In genomic region chr5:68344447-68345111, GRCh38 we compare ENCODE assay signal across 1 cellular context.
TF ChIP-seq lines count a peak whose summit lies in the region.

No MANE protein-coding gene starts in this region.

TF ChIP-seq in GM12878, 131 proteins besides CTCF, POLR2A, EP300 and RAD21 (continued from another document):
- peak; percentile 43; the same call in 1 of the 2 replicates for TF ChIP-seq ZNF217 (IDR thresholded peaks at IDR 0.05)
- no peak for TF ChIP-seq JUNB (IDR thresholded peaks at IDR 0.05)
- no peak for TF ChIP-seq SMAD1 (IDR thresholded peaks at IDR 0.05; ENCODE audit: low read depth, partially characterized antibody)
- TF ChIP-seq SMC3 (IDR thresholded peaks at IDR 0.05; ENCODE audit: borderline replicate concordance, low read length): no peak
